8 cellular contexts compared by ENCODE assay signal in genomic region chr12:53695148-53696138, GRCh38. TPM values are rescaled to one million over a fixed set of nuclear protein-coding genes. Genes with fewer than 3 reads are reported as not detected.
A peak's percentile ranks its signal among the peaks of the same experiment; 100 is the strongest.
DNase-seq lines count a peak whose midpoint lies in the region; ATAC-seq and TF ChIP-seq lines count a peak whose summit lies in the region.

No MANE protein-coding gene starts in this region.

- H3K36me3 ChIP-seq in RWPE2 (ENCODE audit: low read depth) (no peaks in the 10 kb centered on the region), body of pancreas (replicated peaks in 1 of 2; ENCODE audit: insufficient read depth in 1 of 2, low read depth in 2 of 2) (no peaks in the 10 kb centered on the region)

- H3K27me3 ChIP-seq in RWPE2 (ENCODE audit: insufficient read depth, poor library complexity, severe bottlenecking): no peaks in the 10 kb centered on the region
- peaks cover 3 to 31% of the 10 kb centered on the region in 2 donors for H3K27me3 ChIP-seq in body of pancreas

- H3K27ac ChIP-seq in RWPE2 (ENCODE audit: poor library complexity, severe bottlenecking): peak overlapping the region; percentile 67
- no peak overlapping the region for H3K27ac ChIP-seq in body of pancreas

- intact Hi-C loops in body of pancreas (cut with DNase I): no loop called here

- no peak for TF ChIP-seq POLR2A in body of pancreas (IDR thresholded peaks at IDR 0.05)

- H3K9me3 ChIP-seq in RWPE2 (ENCODE audit: severe bottlenecking) (no peaks in the 10 kb centered on the region), body of pancreas (no peaks in the 10 kb centered on the region)

- TF ChIP-seq CTCF in RWPE2 (IDR thresholded peaks at IDR 0.05; ENCODE audit: poor library complexity, severe bottlenecking) (no peak), body of pancreas (IDR thresholded peaks at IDR 0.05) (no peak)

- H3K4me1 ChIP-seq in RWPE2 (ENCODE audit: insufficient read depth, poor library complexity, severe bottlenecking) (peaks cover 15% of the 10 kb centered on the region), body of pancreas (peaks cover 19% of the 10 kb centered on the region)

- WGBS in body of pancreas, 2 donors: 11 to 18% methylated on average over 39 to 51 of the region's 58 CpGs

- H3K4me3 ChIP-seq in RWPE2 (ENCODE audit: severe bottlenecking) (no peak overlapping the region), body of pancreas (no peak overlapping the region)

- DNase-seq in ELF-1 (ENCODE audit: low read depth, low spot score) (peak; percentile 35), RWPE2 (ENCODE audit: low spot score) (no peak), body of pancreas (peak in 2 of 4 donors; percentile 25 to 28), islet precursor cell (peak; percentile 94), NCI-H1048 (lab: John Stamatoyannopoulos, UW) (no peak), NOMO-1 treated with DMSO at 0.1 percent for 48 hours (lab: John Stamatoyannopoulos, UW; ENCODE audit: unreplicated experiment) (no peak)
- peak; percentile 33 to 38 for DNase-seq in stimulated activated CD8-positive, alpha-beta memory T cell treated with anti-CD3 and anti-CD28 coated beads, Interleukin-2, amount 100 ng/mL, for 48 hours (ENCODE audit: low read depth in 2 of 2)

- ATAC-seq in RWPE2 (ENCODE audit: low read depth) (peak; percentile 72), body of pancreas (peak; percentile 26), GM19351 (IDR thresholded peaks at IDR 0.05; ENCODE audit: unreplicated experiment) (no peak)

RNA-seq across cellular contexts. Expression of gene ATP5MC2, which starts 19.6 kb away (rescaled TPM):
- total RNA-seq in body of pancreas: 100 to 1,000 TPM in 1 of 2 donors, 10 to 100 TPM in 1; 94.3 to 143 TPM

RNA-seq across cellular contexts. Expression of gene CALCOCO1, which starts 31.8 kb away (rescaled TPM):
- 100 to 1,000 TPM; 109 to 153 TPM for total RNA-seq in body of pancreas

RNA-seq across cellular contexts. Expression of gene CISTR, which starts 56.3 kb away (rescaled TPM):
- total RNA-seq in body of pancreas: not detected

Comparison
In these comparisons a context has a peak if more than half of its experiments do, and no peak if none do; other contexts are left out.
1. DNase-seq: peak in ELF-1 (single experiment), islet precursor cell (single experiment) and stimulated activated CD8-positive, alpha-beta memory T cell treated with anti-CD3 and anti-CD28 coated beads, Interleukin-2, amount 100 ng/mL, for 48 hours (2 of 2); none in RWPE2 (single experiment), NCI-H1048 (single experiment) and NOMO-1 treated with DMSO at 0.1 percent for 48 hours (single experiment).